In the genomic region with DNA sequence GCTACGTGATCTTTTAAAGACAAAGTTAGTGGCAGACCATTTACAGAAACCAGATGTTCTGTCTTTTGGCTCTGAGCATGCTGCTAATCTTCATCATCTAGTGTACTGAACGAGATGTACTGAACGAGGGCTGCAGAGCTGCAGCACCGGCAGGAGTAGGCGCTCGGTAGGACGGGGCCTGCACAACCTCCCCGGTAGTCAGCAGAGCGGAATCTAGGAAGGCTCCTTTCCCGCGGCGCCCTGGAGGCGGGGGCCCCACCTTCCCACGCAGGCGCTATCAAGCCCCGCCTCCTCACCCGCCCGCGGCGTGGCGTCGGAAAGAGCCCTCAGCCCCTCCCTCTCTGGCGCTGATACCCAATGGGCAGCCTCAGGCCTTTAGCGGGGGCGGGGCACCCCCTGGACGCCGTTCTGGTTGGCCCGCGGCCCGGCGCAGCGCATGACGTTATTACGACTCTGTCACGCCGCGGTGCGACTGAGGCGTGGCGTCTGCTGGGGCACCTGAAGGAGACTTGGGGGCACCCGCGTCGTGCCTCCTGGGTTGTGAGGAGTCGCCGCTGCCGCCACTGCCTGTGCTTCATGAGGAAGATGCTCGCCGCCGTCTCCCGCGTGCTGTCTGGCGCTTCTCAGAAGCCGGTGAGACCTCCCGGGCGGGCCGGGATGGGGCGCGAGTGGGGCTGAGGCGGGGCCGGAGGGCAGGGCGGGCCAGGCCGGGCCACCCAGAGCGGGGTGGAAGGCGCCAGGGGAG, we compare ENCODE assay signal across 8 cellular contexts. TPM values are rescaled to one million over a fixed set of nuclear protein-coding genes. Genes with fewer than 3 reads are reported as not detected.
DNase-seq lines count a peak whose midpoint lies in the region; ATAC-seq and TF ChIP-seq lines count a peak whose summit lies in the region.

A gene (plus strand): TSS at position 466 of the 745 bp plus-strand sequence. CDS start 111 bp downstream, at position 577.

- DNase-seq in GM04504 (ENCODE audit: low read depth) (peak; percentile 79), NCI-H1048 (lab: John Stamatoyannopoulos, UW) (peak; percentile 74), SK-N-SH (peak; percentile 92), nucleus accumbens (lab: John Stamatoyannopoulos, UW) (peak; percentile 23 to 94 (median 84)), suprapubic skin (ENCODE audit: low spot score in 2 of 2) (peak; percentile 94)
- DNase-seq in activated naive CD4-positive, alpha-beta T cell treated with anti-CD3 and anti-CD28 coated beads, Interleukin-2, amount 50 U/mL, for 16 hours = peak; percentile 93

- H3K9ac ChIP-seq in SK-N-SH = peak within 1 kb of the TSS; percentile 65

- H3K4me1 ChIP-seq in SK-N-SH (ENCODE audit: control insufficient read depth in 1 of 2, insufficient read depth in 2 of 2, low read depth in 1 of 2, low read length in 1 of 2) = peaks cover 0 to 10% of the 10 kb centered on the region in 2 experiments; a peak in 1 of 4 replicates
- peaks cover 0 to 42% (median 5%) of the 10 kb centered on the region in 3 donors for H3K4me1 ChIP-seq in gastroesophageal sphincter
- H3K4me1 ChIP-seq in suprapubic skin = peaks cover 6% of the 10 kb centered on the region

- no peaks in the 10 kb centered on the region; the same call in 1 of the 2 replicates for H3K27me3 ChIP-seq in SK-N-SH (ENCODE audit: insufficient read depth)
- no peaks in the 10 kb centered on the region for H3K27me3 ChIP-seq in gastroesophageal sphincter
- no peaks in the 10 kb centered on the region for H3K27me3 ChIP-seq in suprapubic skin

- 4% methylated on average over 12 of the region's 64 CpGs for WGBS in SK-N-SH (ENCODE audit: low lambda C conversion rate)
- WGBS in gastroesophageal sphincter (ENCODE audit: low coverage in 1 of 2), 2 donors = 0 to 36% methylated on average over 1 to 2 of the region's 64 CpGs
- WGBS in suprapubic skin = 50% methylated on average over 8 of the region's 64 CpGs

- ATAC-seq in HG02571 (IDR thresholded peaks at IDR 0.05; ENCODE audit: unreplicated experiment) = peak; percentile 97
- ATAC-seq in gastroesophageal sphincter = peak; percentile 95

- peak within 1 kb of the TSS; percentile 86 for H2AFZ ChIP-seq in SK-N-SH (ENCODE audit: low read depth)

- H3K79me2 ChIP-seq in SK-N-SH (ENCODE audit: insufficient read depth) = peaks cover 42% of the 10 kb centered on the region

- POLR2A ChIA-PET in SK-N-SH (lab: Yijun Ruan, JAX) = no interaction called here

- CTCF ChIA-PET in SK-N-SH (lab: Yijun Ruan, JAX) = interaction anchor here (0.9 kb wide), 1 partner anchor 42 kb away, joined by 3 read pairs; no protein-coding TSS in a partner anchor

- no peaks in the 10 kb centered on the region for H3F3A ChIP-seq in SK-N-SH (replicated peaks; ENCODE audit: insufficient read depth)

- H3K27ac ChIP-seq in SK-N-SH (ENCODE audit: low read depth in 2 of 2, low read length in 1 of 2) (peak within 1 kb of the TSS; percentile 41 to 71; a peak in 3 of 4 replicates), gastroesophageal sphincter (peak within 1 kb of the TSS; percentile 89 to 99 (median 92)), suprapubic skin (peak within 1 kb of the TSS; percentile 89)

- no peaks in the 10 kb centered on the region for H3K9me3 ChIP-seq in SK-N-SH
- no peaks in the 10 kb centered on the region for H3K9me3 ChIP-seq in gastroesophageal sphincter
- H3K9me3 ChIP-seq in suprapubic skin = no peaks in the 10 kb centered on the region

- TF ChIP-seq CTCF in SK-N-SH (IDR thresholded peaks at IDR 0.05) (no peak), gastroesophageal sphincter (IDR thresholded peaks at IDR 0.05) (no peak), suprapubic skin (IDR thresholded peaks at IDR 0.05) (no peak)

- H3K36me3 ChIP-seq in SK-N-SH (replicated peaks in 1 of 2; ENCODE audit: control insufficient read depth in 1 of 2, insufficient read depth in 2 of 2, low read length in 1 of 2) = peaks cover 0 to 2% of the 10 kb centered on the region in 2 experiments
- H3K36me3 ChIP-seq in gastroesophageal sphincter = no peaks in the 10 kb centered on the region
- H3K36me3 ChIP-seq in suprapubic skin = no peaks in the 10 kb centered on the region

- no peaks in the 10 kb centered on the region for H3K9me2 ChIP-seq in SK-N-SH

- H3K4me3 ChIP-seq in SK-N-SH (ENCODE audit: low read depth in 2 of 2, low read length in 1 of 2) (peak within 1 kb of the TSS; percentile 65 to 79), gastroesophageal sphincter (peak within 1 kb of the TSS; percentile 75 to 84), suprapubic skin (peak within 1 kb of the TSS; percentile 70)

- TF ChIP-seq EP300 in SK-N-SH (IDR thresholded peaks at IDR 0.05; ENCODE audit: borderline replicate concordance in 1 of 2, low read depth in 1 of 2, low read length in 1 of 2) (no peak), gastroesophageal sphincter (IDR thresholded peaks at IDR 0.05) (no peak), suprapubic skin (IDR thresholded peaks at IDR 0.05) (no peak)

- H3K4me2 ChIP-seq in SK-N-SH = peak within 1 kb of the TSS; percentile 69

- TF ChIP-seq POLR2A in gastroesophageal sphincter (IDR thresholded peaks at IDR 0.05) = peak; percentile 35 to 50
- peak in 1 of 2 donors; percentile 38 for TF ChIP-seq POLR2A in suprapubic skin (IDR thresholded peaks at IDR 0.05)

- 0 out of 2 replicates have a peak, but pooled peaks cover 9% of the 10 kb centered on the region for H4K20me1 ChIP-seq in SK-N-SH (ENCODE audit: insufficient read depth)

- TF ChIP-seq RAD21 in SK-N-SH (IDR thresholded peaks at IDR 0.05; ENCODE audit: low read length) = no peak

TF ChIP-seq in SK-N-SH, 30 proteins besides CTCF, POLR2A, EP300 and RAD21:
- peak; percentile 49; the same call in 1 of the 2 replicates for TF ChIP-seq TAF1 (IDR thresholded peaks at IDR 0.05; ENCODE audit: borderline replicate concordance, low read depth, low read length)
- peak; percentile 71 for TF ChIP-seq POLR2AphosphoS5 (IDR thresholded peaks at IDR 0.05; ENCODE audit: low read depth, low read length)
- 0 out of 2 replicates have a peak, but pooled peaks have one; percentile 20 for TF ChIP-seq GATA2 (CRISPR knock-in tag; IDR thresholded peaks at IDR 0.05)
- TF ChIP-seq RXRA (IDR thresholded peaks at IDR 0.05; ENCODE audit: borderline replicate concordance, low read depth) = no peak
- TF ChIP-seq MXI1 (IDR thresholded peaks at IDR 0.05; ENCODE audit: low read depth, low read length) = peak; percentile 83; the same call in 1 of the 2 replicates
- TF ChIP-seq, protein P1, sequence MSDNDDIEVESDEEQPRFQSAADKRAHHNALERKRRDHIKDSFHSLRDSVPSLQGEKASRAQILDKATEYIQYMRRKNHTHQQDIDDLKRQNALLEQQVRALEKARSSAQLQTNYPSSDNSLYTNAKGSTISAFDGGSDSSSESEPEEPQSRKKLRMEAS (IDR thresholded peaks at IDR 0.05; ENCODE audit: low read depth) = 0 out of 2 replicates have a peak, but pooled peaks have one; percentile 4
- TF ChIP-seq TCF12 (IDR thresholded peaks at IDR 0.05) = no peak
- peak; percentile 57 for TF ChIP-seq NRF1 (IDR thresholded peaks at IDR 0.05; ENCODE audit: low read depth, low read length)

RNA-seq across cellular contexts. Expression of the gene that starts here (rescaled TPM):
- polyA plus RNA-seq in SK-N-SH (2012; rRNA removed) = 121 and 128 TPM in 2 replicates
- polyA plus RNA-seq in SK-N-SH (2012; cell fraction: cytosol; rRNA removed) = 135 and 192 TPM in 2 replicates
- 121 and 153 TPM in 2 replicates for polyA plus RNA-seq in SK-N-SH (2012; cell fraction: nucleus; rRNA removed)
- total RNA-seq in gastroesophageal sphincter (100 to 1,000 TPM in 2 of 4 donors, 10 to 100 TPM in 2; 74.2 to 186 (median 117) TPM), suprapubic skin (100 to 1,000 TPM in 2 of 4 donors, 10 to 100 TPM in 2; 56.4 to 137 (median 105) TPM)

Comparison
In these comparisons a context has a peak if more than half of its experiments do, and no peak if none do; other contexts are left out.
1. Peak in every context shown above with its lines: DNase-seq, ATAC-seq, H3K4me3 ChIP-seq and H3K27ac ChIP-seq.